Comparison of ENCODE assay signal across 8 cellular contexts in genomic region chr10:100562008-100562672, GRCh38. TPM values are rescaled to one million over a fixed set of nuclear protein-coding genes. Genes with fewer than 3 reads are reported as not detected.
A peak's percentile ranks its signal among the peaks of the same experiment; 100 is the strongest.
DNase-seq lines count a peak whose midpoint lies in the region; ATAC-seq and TF ChIP-seq lines count a peak whose summit lies in the region.

No MANE protein-coding gene starts in this region.

- peak; percentile 46 for ATAC-seq in HG03066 (IDR thresholded peaks at IDR 0.05; ENCODE audit: low read depth, unreplicated experiment)

- peaks cover 19% of the 10 kb centered on the region for H3K4me1 Mint-ChIP-seq in activated naive CD4-positive, alpha-beta T cell treated with anti-CD3 and anti-CD28 coated beads, Interleukin-2, amount 10 ng/mL, durations not matched to agents 7 days and 5 days

- CTCF ChIA-PET in activated naive CD4-positive, alpha-beta T cell treated with anti-CD3 and anti-CD28 coated beads, Interleukin-2, amount 10 ng/mL, durations not matched to agents 7 days and 5 days (lab: Charles Lee) = interaction anchor here (0.6 to 4.0 kb wide), 11 partner anchors 12 to 316 kb away, joined by 3 to 31 read pairs (median 3); partner anchors contain the start of genes HIF1AN and PAX2

- no peak overlapping the region for H3K27ac Mint-ChIP-seq in activated naive CD4-positive, alpha-beta T cell treated with anti-CD3 and anti-CD28 coated beads, Interleukin-2, amount 10 ng/mL, durations not matched to agents 7 days and 5 days

- peak; percentile 97 for TF ChIP-seq CTCF in GM12873 (IDR thresholded peaks at IDR 0.05; ENCODE audit: insufficient read depth, low read depth, low read length, missing control alignments)

- DNase-seq in RPMI8226 = peak; percentile 87
- DNase-seq in activated naive CD4-positive, alpha-beta T cell treated with anti-CD3 and anti-CD28 coated beads, Interleukin-2, amount 10 ng/mL, durations not matched to agents 7 days and 5 days = peak; percentile 86
- peak; percentile 43 to 88 (median 76) for DNase-seq in head of caudate nucleus
- peak; percentile 87 for DNase-seq in posterior vena cava (ENCODE audit: low spot score)
- DNase-seq in ureter (ENCODE audit: low spot score) = peak; percentile 75
- no peak for DNase-seq in NCI-H510A treated with DMSO at 0.1 percent for 48 hours (lab: John Stamatoyannopoulos, UW)

- no peak overlapping the region for H3K4me3 Mint-ChIP-seq in activated naive CD4-positive, alpha-beta T cell treated with anti-CD3 and anti-CD28 coated beads, Interleukin-2, amount 10 ng/mL, durations not matched to agents 7 days and 5 days

- H3K9me3 Mint-ChIP-seq in activated naive CD4-positive, alpha-beta T cell treated with anti-CD3 and anti-CD28 coated beads, Interleukin-2, amount 10 ng/mL, durations not matched to agents 7 days and 5 days = no peaks in the 10 kb centered on the region

- intact Hi-C loops in head of caudate nucleus (cut with DNase I) = loop anchor here (5.0 kb wide), 1 partner anchor 315 kb away; no protein-coding TSS in a partner anchor
- intact Hi-C loops in posterior vena cava (cut with DNase I) = loop anchor here in 1 of 2 donors (10.0 kb wide), 1 partner anchor 303 kb away; no protein-coding TSS in a partner anchor

- H3K36me3 Mint-ChIP-seq in activated naive CD4-positive, alpha-beta T cell treated with anti-CD3 and anti-CD28 coated beads, Interleukin-2, amount 10 ng/mL, durations not matched to agents 7 days and 5 days = peaks cover 5% of the 10 kb centered on the region

- H3K27me3 Mint-ChIP-seq in activated naive CD4-positive, alpha-beta T cell treated with anti-CD3 and anti-CD28 coated beads, Interleukin-2, amount 10 ng/mL, durations not matched to agents 7 days and 5 days = peaks cover 49% of the 10 kb centered on the region

RNA-seq across cellular contexts. Expression of gene HIF1AN, which starts 26.4 kb away (rescaled TPM):
- total RNA-seq in posterior vena cava = 10 to 100 TPM; 30.8 to 40.0 TPM
- total RNA-seq in ureter = 50.6 TPM

RNA-seq across cellular contexts. Expression of gene NDUFB8, which starts 32.5 kb away (rescaled TPM):
- total RNA-seq in posterior vena cava = 100 to 1,000 TPM; 139 to 152 TPM
- total RNA-seq in ureter = 152 TPM

RNA-seq across cellular contexts. Expression of gene SEC31B, which starts 42.5 kb away (rescaled TPM):
- total RNA-seq in posterior vena cava (1 to 10 TPM; 7.0 to 9.5 TPM), ureter (16.0 TPM)
